Comparison of ENCODE assay signal across 11 cellular contexts in the genomic region with DNA sequence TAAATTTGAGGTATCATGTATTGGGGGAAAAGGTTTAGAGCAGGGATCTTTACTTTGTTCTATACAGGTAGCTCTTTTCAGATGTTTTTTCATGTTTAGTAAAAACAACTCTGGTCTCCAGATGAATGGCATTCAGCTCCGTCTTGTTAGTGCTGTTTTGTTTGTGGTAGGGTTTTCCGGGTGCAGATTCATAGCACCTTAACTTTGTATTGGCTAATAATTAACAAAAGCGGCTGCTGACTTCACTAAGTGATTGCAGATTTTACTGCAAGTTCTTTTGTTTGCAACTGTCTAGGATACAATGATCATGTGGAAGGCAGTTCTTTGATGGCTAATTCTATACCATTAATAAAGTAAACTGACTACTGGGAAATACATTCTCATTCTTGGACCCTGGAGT. TPM values are rescaled to one million over a fixed set of nuclear protein-coding genes. Genes with fewer than 3 reads are reported as not detected.
DNase-seq lines count a peak whose midpoint lies in the region; ATAC-seq, FAIRE-seq and TF ChIP-seq lines count a peak whose summit lies in the region.
"Had no signal": no experiment of that assay in that cellular context is flagged by ENCODE, and none has a peak within 500 bp of the region (broad histone marks: within the 10 kb centered on the region; RNA-seq: fewer than 3 reads in every experiment).

No MANE protein-coding gene starts in this region.

- no peak overlapping the region for H3K27ac ChIP-seq in keratinocyte (ENCODE audit: control insufficient read depth, insufficient read depth, low read length)
- no peak overlapping the region for H3K27ac ChIP-seq in SJCRH30

- no peak overlapping the region for H2AFZ ChIP-seq in keratinocyte (ENCODE audit: control insufficient read depth, low read length)

- H3K36me3 ChIP-seq in keratinocyte (ENCODE audit: control insufficient read depth in 2 of 2, extremely low read depth in 1 of 2, insufficient read depth in 2 of 2, low read length in 2 of 2) = no peaks in the 10 kb centered on the region
- no peaks in the 10 kb centered on the region for H3K36me3 ChIP-seq in SJCRH30

- no peaks in the 10 kb centered on the region for H3K27me3 ChIP-seq in keratinocyte (ENCODE audit: control insufficient read depth, extremely low read depth, insufficient read depth, low read length)
- H3K27me3 ChIP-seq in SJCRH30 = no peaks in the 10 kb centered on the region

- FAIRE-seq in keratinocyte (lab: Jason Lieb, UNC) = peak; percentile 17

- no peak for DNase-seq in keratinocyte (ENCODE audit: low read depth, low spot score)
- DNase-seq in activated CD8-positive, alpha-beta memory T cell treated with anti-CD3 and anti-CD28 coated beads, Interleukin-2, amount 50 U/mL, for 48 hours = no peak
- no peak for DNase-seq in SJCRH30
- no peak for DNase-seq in NCI-H146 treated with DMSO at 0.1 percent for 48 hours (lab: John Stamatoyannopoulos, UW; ENCODE audit: unreplicated experiment)
- DNase-seq: CD4-positive, CD25-positive, alpha-beta regulatory T cell; HFFc6 had no signal

- ATAC-seq in GM18858 (IDR thresholded peaks at IDR 0.05; ENCODE audit: unreplicated experiment) (peak; percentile 6), GM21737 (IDR thresholded peaks at IDR 0.05; ENCODE audit: unreplicated experiment) (peak; percentile 11), HG03378 (IDR thresholded peaks at IDR 0.05; ENCODE audit: unreplicated experiment) (peak; percentile 19), HG03469 (IDR thresholded peaks at IDR 0.05; ENCODE audit: unreplicated experiment) (no peak)
- ATAC-seq: activated T-helper 17 cell treated with anti-CD3 and anti-CD28 coated beads, Interleukin-2, amount 50 U/mL, for 72 hours had no signal

- dilution Hi-C loops in keratinocyte (cut with MboI; ENCODE audit: extremely low pct_ligation_motif_present, low sequenced_read_pairs) = no loop called here

- H3K4me3 ChIP-seq in keratinocyte (ENCODE audit: control insufficient read depth in 2 of 3, extremely low read depth in 1 of 3, insufficient read depth in 2 of 3, low read depth in 1 of 3, low read length in 3 of 3) (no peak overlapping the region), SJCRH30 (no peak overlapping the region)

- no peak for TF ChIP-seq CTCF in keratinocyte (optimal IDR thresholded peaks at IDR 0.05 in 1 of 3, IDR thresholded peaks at IDR 0.05 in 1 of 3, conservative IDR thresholded peaks at IDR 0.05 in 1 of 3; ENCODE audit: extremely low read depth in 1 of 3, insufficient read depth in 2 of 3, low read length in 3 of 3)

- H3K9me1 ChIP-seq in keratinocyte (ENCODE audit: control insufficient read depth, extremely low read depth, insufficient read depth, low read length) = no peaks in the 10 kb centered on the region

- no peaks in the 10 kb centered on the region for H4K20me1 ChIP-seq in keratinocyte (ENCODE audit: control insufficient read depth, extremely low read depth, insufficient read depth, low read length)

- H3K4me1 ChIP-seq in keratinocyte (ENCODE audit: control insufficient read depth, extremely low read depth, insufficient read depth, low read length) (peaks cover 25% of the 10 kb centered on the region), SJCRH30 (peaks cover 21% of the 10 kb centered on the region)

- no peaks in the 10 kb centered on the region for H3K9me3 ChIP-seq in keratinocyte (ENCODE audit: control insufficient read depth, low read depth, low read length)
- H3K9me3 ChIP-seq in SJCRH30 (replicated peaks) = no peaks in the 10 kb centered on the region

- H3K4me2 ChIP-seq in keratinocyte (ENCODE audit: control insufficient read depth, extremely low read depth, insufficient read depth, low read depth, low read length) = no peak overlapping the region

- no peak overlapping the region for H3K9ac ChIP-seq in keratinocyte (ENCODE audit: control insufficient read depth, extremely low read depth, insufficient read depth, low read length)

- no peaks in the 10 kb centered on the region for H3K79me2 ChIP-seq in keratinocyte (ENCODE audit: control insufficient read depth, insufficient read depth, low read length)

RNA-seq across cellular contexts. Expression of a gene that starts 32.2 kb away (rescaled TPM):
- 1.4 to 6.0 TPM (median 1.7 TPM) in 3 replicates for polyA plus RNA-seq in keratinocyte
- polyA plus RNA-seq in keratinocyte (2011; ENCODE audit: low read depth) = 7.2 TPM
- polyA plus RNA-seq in keratinocyte (2011; cell fraction: cytosol; rRNA removed) = 1.7 TPM in 2 replicates
- 5.4 and 6.0 TPM in 2 replicates for polyA plus RNA-seq in keratinocyte (2011; cell fraction: nucleus; rRNA removed)
- polyA plus RNA-seq in keratinocyte (2012; ENCODE audit: low replicate concordance) = 3.9 and 4.1 TPM in 2 replicates
- polyA minus RNA-seq in keratinocyte = 1.1 to 21.2 TPM (median 2.3 TPM) in 3 replicates
- polyA minus RNA-seq in keratinocyte (2011; cell fraction: cytosol; rRNA and poly(A)+ RNA removed) = not detected
- 0.53 and 5.0 TPM in 2 replicates for polyA minus RNA-seq in keratinocyte (2011; cell fraction: nucleus; rRNA and poly(A)+ RNA removed)
- total RNA-seq in SJCRH30 (2014; rRNA removed; shearing (Covaris generic)) = 3.1 and 4.1 TPM in 2 replicates
- total RNA-seq: activated T-helper 17 cell treated with anti-CD3 and anti-CD28 coated beads, Interleukin-2, amount 50 U/mL, for 72 hours; CD4-positive, CD25-positive, alpha-beta regulatory T cell had no signal
- polyA plus RNA-seq: CD4-positive, CD25-positive, alpha-beta regulatory T cell had no signal

RNA-seq across cellular contexts. Expression of a gene that starts 38.4 kb away (rescaled TPM):
- 1.0 to 2.8 TPM (median 2.0 TPM) in 3 replicates for polyA plus RNA-seq in keratinocyte
- polyA plus RNA-seq in keratinocyte (2011; ENCODE audit: low read depth) = 0.47 TPM
- 2.2 and 2.6 TPM in 2 replicates for polyA plus RNA-seq in keratinocyte (2011; cell fraction: cytosol; rRNA removed)
- 1.4 and 2.2 TPM in 2 replicates for polyA plus RNA-seq in keratinocyte (2011; cell fraction: nucleus; rRNA removed)
- polyA plus RNA-seq in keratinocyte (2012; ENCODE audit: low replicate concordance) = 1.4 and 2.0 TPM in 2 replicates
- 2.2 to 8.6 TPM (median 4.2 TPM) in 3 replicates for polyA minus RNA-seq in keratinocyte
- polyA minus RNA-seq in keratinocyte (2011; cell fraction: cytosol; rRNA and poly(A)+ RNA removed) = 3.1 TPM
- 0.95 and 3.5 TPM in 2 replicates for polyA minus RNA-seq in keratinocyte (2011; cell fraction: nucleus; rRNA and poly(A)+ RNA removed)
- total RNA-seq in SJCRH30 (2014; rRNA removed; shearing (Covaris generic)) = 2.8 and 4.0 TPM in 2 replicates
- total RNA-seq: activated T-helper 17 cell treated with anti-CD3 and anti-CD28 coated beads, Interleukin-2, amount 50 U/mL, for 72 hours; CD4-positive, CD25-positive, alpha-beta regulatory T cell had no signal
- polyA plus RNA-seq: CD4-positive, CD25-positive, alpha-beta regulatory T cell had no signal
